8 cellular contexts compared by ENCODE assay signal in genomic region chr15:40081691-40082194, GRCh38. TPM values are rescaled to one million over a fixed set of nuclear protein-coding genes. Genes with fewer than 3 reads are reported as not detected.
A peak's percentile ranks its signal among the peaks of the same experiment; 100 is the strongest.
DNase-seq lines count a peak whose midpoint lies in the region; ATAC-seq and TF ChIP-seq lines count a peak whose summit lies in the region.

No MANE protein-coding gene starts in this region.

- H3K27me3 ChIP-seq in liver (ENCODE audit: control insufficient read depth in 4 of 4, insufficient read depth in 4 of 4, low read length in 3 of 4): no peaks in the 10 kb centered on the region

- H3K27ac ChIP-seq in liver (ENCODE audit: low read depth in 1 of 2, low read length in 2 of 2): peak overlapping the region; percentile 23 to 40

- peaks cover 8 to 34% (median 29%) of the 10 kb centered on the region in 4 donors for H3K4me1 ChIP-seq in liver (ENCODE audit: control insufficient read depth in 4 of 4, insufficient read depth in 4 of 4, low read length in 3 of 4)

- no peaks in the 10 kb centered on the region for H3K9me3 ChIP-seq in liver (ENCODE audit: control insufficient read depth in 4 of 4, low read length in 3 of 4)

- DNase-seq in NCI-H524 (lab: John Stamatoyannopoulos, UW) (peak; percentile 14 to 50), NCI-H524 treated with DMSO at 0.1 percent for 48 hours (lab: John Stamatoyannopoulos, UW) (no peak), dermis blood vessel endothelial cell (peak; percentile 92)
- no peak for DNase-seq in stimulated activated naive B cell treated with anti-CD40 and anti-IgM and Interleukin-4, amounts not matched to agents 10 μg/mL and 1 μg/mL and 100 μg/mL, for 72 hours

- peak in 1 of 2 donors; percentile 47 for TF ChIP-seq RAD21 in liver (IDR thresholded peaks at IDR 0.05)

- H3K4me1 Mint-ChIP-seq in stimulated activated naive B cell treated with anti-CD40 and anti-IgM and Interleukin-4, amounts not matched to agents 10 μg/mL and 1 μg/mL and 100 μg/mL, for 72 hours: peaks cover 44 to 63% of the 10 kb centered on the region in 2 donors

- peak overlapping the region in 2 of 3 donors; percentile 3 to 22 for H3K4me3 ChIP-seq in liver (ENCODE audit: low read depth in 1 of 3, low read length in 3 of 3)

- H3K36me3 Mint-ChIP-seq in stimulated activated naive B cell treated with anti-CD40 and anti-IgM and Interleukin-4, amounts not matched to agents 10 μg/mL and 1 μg/mL and 100 μg/mL, for 72 hours: no peaks in the 10 kb centered on the region

- H3K9ac ChIP-seq in liver (ENCODE audit: low read depth in 1 of 2, low read length in 2 of 2): peak overlapping the region in 1 of 2 donors; percentile 8

- TF ChIP-seq CTCF in liver (IDR thresholded peaks at IDR 0.05; ENCODE audit: low read depth, low read length, missing input control): no peak

- H3K27me3 Mint-ChIP-seq in stimulated activated naive B cell treated with anti-CD40 and anti-IgM and Interleukin-4, amounts not matched to agents 10 μg/mL and 1 μg/mL and 100 μg/mL, for 72 hours: no peaks in the 10 kb centered on the region

- peak overlapping the region; percentile 77 for H3K27ac Mint-ChIP-seq in stimulated activated naive B cell treated with anti-CD40 and anti-IgM and Interleukin-4, amounts not matched to agents 10 μg/mL and 1 μg/mL and 100 μg/mL, for 72 hours

- peak; percentile 30 to 42 for ATAC-seq in stimulated activated naive B cell treated with anti-CD40 and anti-IgM and Interleukin-4, amounts not matched to agents 10 μg/mL and 1 μg/mL and 100 μg/mL, for 72 hours (replicated peaks)
- ATAC-seq in HG03565 (IDR thresholded peaks at IDR 0.05; ENCODE audit: unreplicated experiment) (no peak), GM21619 (IDR thresholded peaks at IDR 0.05; ENCODE audit: unreplicated experiment) (no peak)

- no peaks in the 10 kb centered on the region for H3K9me3 Mint-ChIP-seq in stimulated activated naive B cell treated with anti-CD40 and anti-IgM and Interleukin-4, amounts not matched to agents 10 μg/mL and 1 μg/mL and 100 μg/mL, for 72 hours

- H3K4me3 Mint-ChIP-seq in stimulated activated naive B cell treated with anti-CD40 and anti-IgM and Interleukin-4, amounts not matched to agents 10 μg/mL and 1 μg/mL and 100 μg/mL, for 72 hours: peak overlapping the region; percentile 67 to 77

- H3K36me3 ChIP-seq in liver (ENCODE audit: control insufficient read depth in 4 of 4, insufficient read depth in 3 of 4, low read depth in 1 of 4, low read length in 3 of 4): no peaks in the 10 kb centered on the region

- WGBS in liver: 8% methylated on average over 12 of the region's 12 CpGs

TF ChIP-seq in PFSK-1, 5 proteins besides CTCF, POLR2A, EP300 and RAD21:
- TF ChIP-seq SIN3A (IDR thresholded peaks at IDR 0.05; ENCODE audit: borderline replicate concordance, insufficient read depth, low read length) (0 out of 2 replicates have a peak, but pooled peaks have one; percentile 56), TAF1 (IDR thresholded peaks at IDR 0.05; ENCODE audit: borderline replicate concordance, insufficient read depth, low read length) (peak; percentile 39; the same call in 1 of the 2 replicates), REST (IDR thresholded peaks at IDR 0.05; ENCODE audit: insufficient read depth in 1 of 2, low read depth in 2 of 2, low read length in 2 of 2) (no peak), FOXP2 (optimal IDR thresholded peaks at IDR 0.05; ENCODE audit: borderline replicate concordance, extremely low read depth, extremely low read length, insufficient read depth) (no peak)

TF ChIP-seq in liver, 16 proteins besides CTCF, POLR2A, EP300 and RAD21:
- TF ChIP-seq REST (IDR thresholded peaks at IDR 0.05) (peak; percentile 32), HNF4A (conservative IDR thresholded peaks at IDR 0.05) (peak in 1 of 2 donors; percentile 27), EGR1 (IDR thresholded peaks at IDR 0.05; ENCODE audit: low read depth in 2 of 2) (no peak), ATF3 (IDR thresholded peaks at IDR 0.05) (no peak), SP1 (IDR thresholded peaks at IDR 0.05) (peak; percentile 71), FOXA1 (IDR thresholded peaks at IDR 0.05) (no peak), YY1 (IDR thresholded peaks at IDR 0.05) (peak; percentile 41), RXRA (IDR thresholded peaks at IDR 0.05) (peak; percentile 81 to 86), HNF4G (IDR thresholded peaks at IDR 0.05) (no peak), NR2F2 (IDR thresholded peaks at IDR 0.05) (peak; percentile 91), GABPA (IDR thresholded peaks at IDR 0.05 in 1 of 2, conservative IDR thresholded peaks at IDR 0.05 in 1 of 2) (no peak), TAF1 (conservative IDR thresholded peaks at IDR 0.05) (peak; percentile 11), FOXA2 (IDR thresholded peaks at IDR 0.05) (no peak), JUND (IDR thresholded peaks at IDR 0.05) (no peak)
- TF ChIP-seq, protein P1, sequence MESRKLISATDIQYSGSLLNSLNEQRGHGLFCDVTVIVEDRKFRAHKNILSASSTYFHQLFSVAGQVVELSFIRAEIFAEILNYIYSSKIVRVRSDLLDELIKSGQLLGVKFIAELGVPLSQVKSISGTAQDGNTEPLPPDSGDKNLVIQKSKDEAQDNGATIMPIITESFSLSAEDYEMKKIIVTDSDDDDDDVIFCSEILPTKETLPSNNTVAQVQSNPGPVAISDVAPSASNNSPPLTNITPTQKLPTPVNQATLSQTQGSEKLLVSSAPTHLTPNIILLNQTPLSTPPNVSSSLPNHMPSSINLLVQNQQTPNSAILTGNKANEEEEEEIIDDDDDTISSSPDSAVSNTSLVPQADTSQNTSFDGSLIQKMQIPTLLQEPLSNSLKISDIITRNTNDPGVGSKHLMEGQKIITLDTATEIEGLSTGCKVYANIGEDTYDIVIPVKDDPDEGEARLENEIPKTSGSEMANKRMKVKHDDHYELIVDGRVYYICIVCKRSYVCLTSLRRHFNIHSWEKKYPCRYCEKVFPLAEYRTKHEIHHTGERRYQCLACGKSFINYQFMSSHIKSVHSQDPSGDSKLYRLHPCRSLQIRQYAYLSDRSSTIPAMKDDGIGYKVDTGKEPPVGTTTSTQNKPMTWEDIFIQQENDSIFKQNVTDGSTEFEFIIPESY (IDR thresholded peaks at IDR 0.05): no peak
- TF ChIP-seq, protein P2, sequence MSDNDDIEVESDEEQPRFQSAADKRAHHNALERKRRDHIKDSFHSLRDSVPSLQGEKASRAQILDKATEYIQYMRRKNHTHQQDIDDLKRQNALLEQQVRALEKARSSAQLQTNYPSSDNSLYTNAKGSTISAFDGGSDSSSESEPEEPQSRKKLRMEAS (IDR thresholded peaks at IDR 0.05): peak; percentile 54

RNA-seq across cellular contexts. Expression of gene BMF, which starts 26.9 kb away (rescaled TPM):
- polyA plus RNA-seq in PFSK-1 (2012; ENCODE audit: insufficient read length, low read depth): 3.4 TPM
- total RNA-seq in dermis blood vessel endothelial cell (9.4 and 18.4 TPM in 2 replicates), liver (10 to 100 TPM in 1 of 2 donors, 1 to 10 TPM in 1; 6.6 to 10.2 TPM)
- polyA plus RNA-seq in liver: 1 to 10 TPM in 1 of 2 donors, under 1 TPM in 1; 0.63 to 1.4 TPM

RNA-seq across cellular contexts. Expression of gene SRP14, which starts 42.8 kb away (rescaled TPM):
- 252 TPM for polyA plus RNA-seq in PFSK-1 (2012; ENCODE audit: insufficient read length, low read depth)
- total RNA-seq in dermis blood vessel endothelial cell (236 and 391 TPM in 2 replicates), liver (10 to 100 TPM; 67.2 to 84.9 TPM)
- polyA plus RNA-seq in liver: 100 to 1,000 TPM; 146 to 357 TPM

Comparison
In these comparisons a context has a peak if more than half of its experiments do, and no peak if none do; other contexts are left out.
1. DNase-seq: peak in NCI-H524 (2 of 2) and dermis blood vessel endothelial cell (single experiment); none in NCI-H524 treated with DMSO at 0.1 percent for 48 hours (single experiment) and stimulated activated naive B cell treated with anti-CD40 and anti-IgM and Interleukin-4, amounts not matched to agents 10 μg/mL and 1 μg/mL and 100 μg/mL, for 72 hours (single experiment).
2. ATAC-seq: peak in stimulated activated naive B cell treated with anti-CD40 and anti-IgM and Interleukin-4, amounts not matched to agents 10 μg/mL and 1 μg/mL and 100 μg/mL, for 72 hours (2 of 2); none in HG03565 (single experiment) and GM21619 (single experiment).